In genomic region chr7:4774804-4775280, GRCh38 we compare ENCODE assay signal across 8 cellular contexts. TPM values are rescaled to one million over a fixed set of nuclear protein-coding genes. Genes with fewer than 3 reads are reported as not detected.
DNase-seq lines count a peak whose midpoint lies in the region; ATAC-seq and TF ChIP-seq lines count a peak whose summit lies in the region.

No MANE protein-coding gene starts in this region.

- peak overlapping the region; percentile 80 for H3K4me2 ChIP-seq in OCI-LY3 (ENCODE audit: low read length)

- peak overlapping the region; percentile 84; the same call in 1 of the 2 replicates for H2AFZ ChIP-seq in OCI-LY3 (ENCODE audit: low read depth, low read length)

- peak; percentile 52 for ATAC-seq in GM18502 (IDR thresholded peaks at IDR 0.05; ENCODE audit: poor library complexity, unreplicated experiment)
- ATAC-seq in HG02884 (IDR thresholded peaks at IDR 0.05; ENCODE audit: unreplicated experiment): peak; percentile 23

- H3K36me3 ChIP-seq in BE2C (peaks cover 2% of the 10 kb centered on the region; the same call in 1 of the 2 replicates), OCI-LY3 (replicated peaks; ENCODE audit: low read depth, low read length) (no peaks in the 10 kb centered on the region), brain microvascular endothelial cell (replicated peaks) (peaks cover 9% of the 10 kb centered on the region), stomach smooth muscle (ENCODE audit: control insufficient read depth in 2 of 2, insufficient read depth in 2 of 2, low read length in 2 of 2) (peaks cover 4 to 10% of the 10 kb centered on the region in 2 donors)

- peak overlapping the region; percentile 82 for H3K27ac ChIP-seq in OCI-LY3 (ENCODE audit: low read length)
- peak overlapping the region; percentile 95 for H3K27ac ChIP-seq in brain microvascular endothelial cell
- peak overlapping the region; percentile 90 for H3K27ac ChIP-seq in stomach smooth muscle (ENCODE audit: low read length)

- H3K4me1 ChIP-seq in BE2C: no peaks in the 10 kb centered on the region
- peaks cover 7% of the 10 kb centered on the region; the same call in 1 of the 2 replicates for H3K4me1 ChIP-seq in OCI-LY3 (ENCODE audit: low read length)
- H3K4me1 ChIP-seq in stomach smooth muscle (ENCODE audit: control insufficient read depth, insufficient read depth, low read length): peaks cover 47% of the 10 kb centered on the region

- H4K20me1 ChIP-seq in OCI-LY3 (ENCODE audit: insufficient read depth, low read length): no peaks in the 10 kb centered on the region

- H3K9me3 ChIP-seq in BE2C (no peaks in the 10 kb centered on the region), OCI-LY3 (ENCODE audit: insufficient read depth, low read length) (no peaks in the 10 kb centered on the region), stomach smooth muscle (ENCODE audit: control insufficient read depth in 2 of 2, low read length in 2 of 2) (no peaks in the 10 kb centered on the region)

- H3K4me3 ChIP-seq in BE2C (ENCODE audit: low read depth, low read length) (peak overlapping the region; percentile 96), OCI-LY3 (ENCODE audit: low read length) (peak overlapping the region; percentile 97), brain microvascular endothelial cell (ENCODE audit: low read depth, low read length) (peak overlapping the region; percentile 96), stomach smooth muscle (ENCODE audit: low read length in 2 of 2) (peak overlapping the region; percentile 69 to 97)

- DNase-seq in BE2C (no peak), brain microvascular endothelial cell (peak; percentile 74), kidney tubule cell (ENCODE audit: low spot score) (peak; percentile 65), iPS-NIHi7 (ENCODE audit: extremely low spot score) (no peak)

- no peaks in the 10 kb centered on the region for H3K27me3 ChIP-seq in BE2C
- no peaks in the 10 kb centered on the region for H3K27me3 ChIP-seq in OCI-LY3 (ENCODE audit: low read depth, low read length)
- H3K27me3 ChIP-seq in brain microvascular endothelial cell (replicated peaks): no peaks in the 10 kb centered on the region
- no peaks in the 10 kb centered on the region for H3K27me3 ChIP-seq in stomach smooth muscle (ENCODE audit: control insufficient read depth in 1 of 2, insufficient read depth in 2 of 2, low read length in 2 of 2)

- in situ Hi-C loops in brain microvascular endothelial cell (cut with HindIII; ENCODE audit: low pct_ligation_motif_present, low sequenced_read_pairs): no loop called here

- H3K79me2 ChIP-seq in OCI-LY3 (ENCODE audit: low read length): peaks cover 25% of the 10 kb centered on the region

- peak overlapping the region; percentile 92 for H3K9ac ChIP-seq in OCI-LY3 (ENCODE audit: low read length)
- H3K9ac ChIP-seq in stomach smooth muscle (ENCODE audit: low read length in 2 of 2): peak overlapping the region; percentile 81 to 94

- TF ChIP-seq CTCF in BE2C (IDR thresholded peaks at IDR 0.05; ENCODE audit: low read depth, low read length) (no peak), OCI-LY3 (IDR thresholded peaks at IDR 0.05; ENCODE audit: low read depth, low read length) (no peak), brain microvascular endothelial cell (IDR thresholded peaks at IDR 0.05; ENCODE audit: low read depth, low read length, missing control alignments) (no peak)

RNA-seq across cellular contexts. Expression of gene AP5Z1, which starts 0.6 kb away (rescaled TPM):
- polyA plus RNA-seq in BE2C (2012; ENCODE audit: insufficient read depth, insufficient read length, low read depth): 37.9 TPM

Comparison
In these comparisons a context has a peak if more than half of its experiments do, and no peak if none do; other contexts are left out.
1. DNase-seq: peak in brain microvascular endothelial cell (single experiment) and kidney tubule cell (single experiment); none in BE2C (single experiment) and iPS-NIHi7 (single experiment).
2. Peak in every context shown above with its lines, with median percentiles within 50 percentile points of each other: H3K4me3 ChIP-seq and H3K27ac ChIP-seq.